16 cellular contexts compared by ENCODE assay signal in the genomic region with DNA sequence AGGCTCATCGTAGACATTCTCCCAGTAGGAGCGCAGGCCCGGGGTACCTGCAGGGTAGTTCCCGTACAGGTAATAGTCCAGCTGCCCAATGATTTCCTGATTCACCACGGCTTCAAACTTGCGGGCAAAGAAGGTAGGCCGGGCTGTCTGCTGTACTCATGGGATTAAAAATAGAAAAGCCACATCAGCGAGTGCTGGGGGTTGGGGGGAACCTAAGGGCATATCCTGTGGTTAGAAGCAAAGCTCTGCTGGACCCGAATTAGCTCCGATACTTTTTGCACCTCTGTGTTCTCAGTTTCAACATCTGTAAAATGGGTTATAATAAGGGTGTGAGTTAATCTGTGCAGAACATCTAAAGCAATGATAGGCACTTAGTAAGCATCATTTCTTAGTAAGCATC.
DNase-seq lines count a peak whose midpoint lies in the region; ATAC-seq and TF ChIP-seq lines count a peak whose summit lies in the region.
"Had no signal": no experiment of that assay in that cellular context is flagged by ENCODE, and none has a peak within 500 bp of the region (broad histone marks: within the 10 kb centered on the region; RNA-seq: fewer than 3 reads in every experiment).

No MANE protein-coding gene starts in this region.

- peak overlapping the region; percentile 38 for H3K27ac Mint-ChIP-seq in stimulated activated memory B cell treated with anti-CD40 and anti-IgM and Interleukin-4, amounts not matched to agents 10 μg/mL and 1 μg/mL and 100 μg/mL, for 72 hours

- intact Hi-C loops in dorsolateral prefrontal cortex (cut with DNase I) (loop anchor here in 1 of 2 donors (10.0 kb wide), 1 partner anchor 270 kb away; no protein-coding TSS in a partner anchor), posterior cingulate gyrus (cut with DNase I) (no loop called here)

- H3K4me3 Mint-ChIP-seq in stimulated activated memory B cell treated with anti-CD40 and anti-IgM and Interleukin-4, amounts not matched to agents 10 μg/mL and 1 μg/mL and 100 μg/mL, for 72 hours: no peak overlapping the region
- H3K4me3 Mint-ChIP-seq: activated T-cell treated with anti-CD3 and anti-CD28 coated beads, Interleukin-2, amount 50 U/mL, for 4 hours; naive thymus-derived CD4-positive, alpha-beta T cell had no signal

- TF ChIP-seq CTCF in dorsolateral prefrontal cortex (IDR thresholded peaks at IDR 0.05 in 54 of 56, conservative IDR thresholded peaks at IDR 0.05 in 2 of 56; ENCODE audit: low read depth in 1 of 56, partially characterized antibody in 56 of 56): no peak

- H3K27ac ChIP-seq in dorsolateral prefrontal cortex: no peak overlapping the region
- H3K27ac ChIP-seq: 22Rv1 had no signal

- H3K4me3 ChIP-seq in dorsolateral prefrontal cortex: no peak overlapping the region

- peaks cover 64% of the 10 kb centered on the region for H3K4me1 Mint-ChIP-seq in stimulated activated memory B cell treated with anti-CD40 and anti-IgM and Interleukin-4, amounts not matched to agents 10 μg/mL and 1 μg/mL and 100 μg/mL, for 72 hours

- ATAC-seq in GM21717 (IDR thresholded peaks at IDR 0.05; ENCODE audit: unreplicated experiment) (peak; percentile 94), HG03460 (IDR thresholded peaks at IDR 0.05; ENCODE audit: unreplicated experiment) (peak; percentile 63)
- ATAC-seq in stimulated activated memory B cell treated with anti-CD40 and anti-IgM and Interleukin-4, amounts not matched to agents 10 μg/mL and 1 μg/mL and 100 μg/mL, for 72 hours: peak; percentile 56
- ATAC-seq: activated T-cell treated with anti-CD3 and anti-CD28 coated beads, Interleukin-2, amount 50 U/mL, for 4 hours; naive thymus-derived CD4-positive, alpha-beta T cell had no signal

- peak; percentile 81 for DNase-seq in NK-92 treated with Interleukin-12 subunit alpha and Interleukin-12 subunit beta, amount 100 ng/mL, for 24 hours (lab: John Stamatoyannopoulos, UW)
- DNase-seq in NK-92 (lab: John Stamatoyannopoulos, UW; ENCODE audit: unreplicated experiment): no peak
- no peak for DNase-seq in dorsolateral prefrontal cortex
- no peak for DNase-seq in posterior cingulate gyrus
- DNase-seq in iPS-NIHi11 (ENCODE audit: low spot score): no peak
- DNase-seq: activated CD4-positive, CD25-positive, alpha-beta regulatory T cell; activated T-cell treated with anti-CD3 and anti-CD28 coated beads, Interleukin-2, amount 50 U/mL, for 4 hours; foreskin melanocyte; naive thymus-derived CD4-positive, alpha-beta T cell; NCI-H1417 treated with DMSO at 0.1 percent for 48 hours; NCI-H524 treated with DMSO at 0.1 percent for 48 hours; trophoblast cell had no signal

- H3K9me3 Mint-ChIP-seq in stimulated activated memory B cell treated with anti-CD40 and anti-IgM and Interleukin-4, amounts not matched to agents 10 μg/mL and 1 μg/mL and 100 μg/mL, for 72 hours: no peaks in the 10 kb centered on the region
- H3K9me3 Mint-ChIP-seq: activated T-cell treated with anti-CD3 and anti-CD28 coated beads, Interleukin-2, amount 50 U/mL, for 4 hours; naive thymus-derived CD4-positive, alpha-beta T cell had no signal

- H3K27me3 ChIP-seq in dorsolateral prefrontal cortex: no peaks in the 10 kb centered on the region

- H3K27me3 Mint-ChIP-seq in stimulated activated memory B cell treated with anti-CD40 and anti-IgM and Interleukin-4, amounts not matched to agents 10 μg/mL and 1 μg/mL and 100 μg/mL, for 72 hours: no peaks in the 10 kb centered on the region
- H3K27me3 Mint-ChIP-seq: naive thymus-derived CD4-positive, alpha-beta T cell had no signal

- H3K36me3 Mint-ChIP-seq in stimulated activated memory B cell treated with anti-CD40 and anti-IgM and Interleukin-4, amounts not matched to agents 10 μg/mL and 1 μg/mL and 100 μg/mL, for 72 hours: peaks cover 89% of the 10 kb centered on the region
